In genomic region chr12:117041798-117042170, GRCh38 we compare ENCODE assay signal across 21 cellular contexts. TPM values are rescaled to one million over a fixed set of nuclear protein-coding genes. Genes with fewer than 3 reads are reported as not detected.
DNase-seq lines count a peak whose midpoint lies in the region; ATAC-seq and TF ChIP-seq lines count a peak whose summit lies in the region.
"Had no signal": no experiment of that assay in that cellular context is flagged by ENCODE, and none has a peak within 500 bp of the region (broad histone marks: within the 10 kb centered on the region; RNA-seq: fewer than 3 reads in every experiment).

No MANE protein-coding gene starts in this region.

- DNase-seq in heart right ventricle (no peak), cardiac septum (ENCODE audit: low spot score) (no peak), HL-60 (ENCODE audit: low read depth in 1 of 2, low spot score in 1 of 2) (no peak), lower lobe of right lung (peak; percentile 25), stomach (no peak), GDM1 (lab: John Stamatoyannopoulos, UW) (no peak), kidney tubule cell (ENCODE audit: low spot score) (no peak)
- DNase-seq: 8988T; C1 segment of cervical spinal cord; CD4-positive, alpha-beta memory T cell; DMS79 treated with DMSO at 0.1 percent for 48 hours; H7; MM.1S; NCI-H2029; NCI-H446; NCI-H526; NK-92 treated with Interleukin-12 subunit alpha and Interleukin-12 subunit beta, amount 100 ng/mL, for 24 hours; PC-3 had no signal

- H3K27me3 ChIP-seq in heart right ventricle (no peaks in the 10 kb centered on the region), HL-60 (ENCODE audit: insufficient read depth, poor library complexity, severe bottlenecking) (no peaks in the 10 kb centered on the region), lower lobe of right lung (ENCODE audit: low read depth) (peaks cover 10% of the 10 kb centered on the region), stomach (no peaks in the 10 kb centered on the region)
- H3K27me3 ChIP-seq: SJSA1 had no signal

- ATAC-seq in heart right ventricle, result peak in 1 of 8 donors; percentile 5
- no peak for ATAC-seq in lower lobe of right lung
- ATAC-seq in HG03571 (IDR thresholded peaks at IDR 0.05; ENCODE audit: unreplicated experiment), result no peak

- H3K36me3 ChIP-seq in heart right ventricle (no peaks in the 10 kb centered on the region), lower lobe of right lung (no peaks in the 10 kb centered on the region), stomach (peaks cover 0 to 35% (median 4%) of the 10 kb centered on the region in 4 donors)
- H3K36me3 ChIP-seq: SJSA1 had no signal

- peaks cover 3 to 51% (median 24%) of the 10 kb centered on the region in 9 donors for H3K4me1 ChIP-seq in heart right ventricle
- no peaks in the 10 kb centered on the region for H3K4me1 ChIP-seq in lower lobe of right lung
- H3K4me1 ChIP-seq in stomach, result peaks cover 4 to 53% (median 21%) of the 10 kb centered on the region in 4 donors

- H3K4me3 ChIP-seq in heart right ventricle (no peak overlapping the region), HL-60 (replicated peaks; ENCODE audit: insufficient read depth, low read length) (no peak overlapping the region), lower lobe of right lung (no peak overlapping the region), stomach (no peak overlapping the region)
- H3K4me3 ChIP-seq: SJSA1 had no signal

- H3K9me3 ChIP-seq in heart right ventricle (no peaks in the 10 kb centered on the region), lower lobe of right lung (no peaks in the 10 kb centered on the region), stomach (no peaks in the 10 kb centered on the region)
- H3K9me3 ChIP-seq: SJSA1 had no signal

- intact Hi-C loops in heart right ventricle (cut with DNase I) (loop anchor here in 1 of 10 donors (10.0 kb wide), 1 partner anchor 53 kb away; the partner anchor contains the start of gene TESC), cardiac septum (cut with DNase I) (no loop called here), lower lobe of right lung (cut with DNase I) (no loop called here), stomach (cut with DNase I; ENCODE audit: low total_unique reads) (no loop called here)

- 92 to 93% methylated on average over 11 of the region's 11 CpGs for WGBS in heart right ventricle, 2 donors
- WGBS in stomach, 5 donors, result 88 to 97% (median 93%) methylated on average over 5 to 11 of the region's 11 CpGs

- TF ChIP-seq CTCF in heart right ventricle (IDR thresholded peaks at IDR 0.05) (no peak), HL-60 (IDR thresholded peaks at IDR 0.05; ENCODE audit: insufficient read depth, low read length) (no peak), lower lobe of right lung (IDR thresholded peaks at IDR 0.05) (no peak), stomach (IDR thresholded peaks at IDR 0.05) (no peak)

- H3K27ac ChIP-seq in heart right ventricle, result peak overlapping the region in 7 of 10 donors; percentile 28 to 72 (median 44)
- H3K27ac ChIP-seq in HL-60 (replicated peaks), result peak overlapping the region; percentile 86
- H3K27ac ChIP-seq in lower lobe of right lung, result no peak overlapping the region
- H3K27ac ChIP-seq in stomach, result peak overlapping the region in 4 of 5 donors; percentile 18 to 60 (median 34)
- H3K27ac ChIP-seq: KMS-11, SJSA1 had no signal

- no peak for TF ChIP-seq POLR2A in stomach (IDR thresholded peaks at IDR 0.05)

- TF ChIP-seq EP300 in stomach (IDR thresholded peaks at IDR 0.05), result no peak

RNA-seq across cellular contexts. Expression of gene TESC, which starts 57.4 kb away (rescaled TPM):
- total RNA-seq in heart right ventricle (100 to 1,000 TPM in 2 of 10 donors, 10 to 100 TPM in 8; 37.3 to 122 (median 62.8) TPM), cardiac septum (23.7 TPM), lower lobe of right lung (7.3 TPM), stomach (100 to 1,000 TPM in 2 of 5 donors, 10 to 100 TPM in 2, not detected in 1; 51.3 to 352 (median 103) TPM)
- polyA plus RNA-seq in heart right ventricle (10 to 100 TPM; 63.9 to 83.2 TPM), stomach (100 to 1,000 TPM in 1 of 3 donors, 10 to 100 TPM in 2; 70.3 to 183 (median 87.5) TPM)
- total RNA-seq: SJSA1 had no signal
